Comparison of ENCODE assay signal across 10 cellular contexts in the genomic region with DNA sequence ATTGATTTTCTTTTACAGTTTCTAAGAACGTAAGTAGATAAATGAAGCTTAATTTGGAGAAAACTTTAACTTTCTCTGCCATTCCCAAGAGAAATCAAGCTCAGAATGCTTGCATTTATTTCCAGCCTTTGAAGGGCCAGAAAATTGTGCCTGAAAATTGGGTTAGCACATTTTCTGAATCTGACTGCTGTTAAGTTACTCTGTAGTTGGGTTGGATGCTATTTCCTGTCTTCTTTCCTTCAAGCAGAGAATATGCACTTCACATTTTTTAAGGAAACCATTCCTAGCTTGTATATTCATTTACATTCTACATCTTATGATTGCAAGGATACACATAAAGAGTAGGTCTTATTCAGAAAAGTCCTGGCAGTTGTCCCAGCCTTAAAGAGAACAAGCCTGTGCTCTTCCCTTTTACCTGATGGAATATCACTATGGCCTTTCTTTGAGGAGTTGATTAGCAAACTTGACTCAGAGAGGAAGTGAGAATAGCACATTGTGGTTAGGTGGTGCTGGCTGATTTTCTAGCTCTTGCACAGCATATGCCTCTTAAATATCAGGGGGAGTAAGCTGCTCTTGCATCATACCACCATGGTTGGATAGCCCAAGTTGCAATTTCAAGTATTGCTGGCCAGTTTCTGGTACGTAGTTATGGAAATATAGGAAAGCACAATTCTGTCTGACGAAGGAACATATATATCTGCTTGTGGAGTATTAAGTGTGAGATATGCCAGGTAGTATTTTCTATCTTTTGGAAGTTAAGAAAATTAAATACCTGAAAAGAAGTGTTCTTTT.
DNase-seq lines count a peak whose midpoint lies in the region; ATAC-seq, FAIRE-seq and TF ChIP-seq lines count a peak whose summit lies in the region.
"Had no signal": no experiment of that assay in that cellular context is flagged by ENCODE, and none has a peak within 500 bp of the region (broad histone marks: within the 10 kb centered on the region; RNA-seq: fewer than 3 reads in every experiment).

No MANE protein-coding gene starts in this region.

- H3K9me3 ChIP-seq in T-helper 17 cell (ENCODE audit: control insufficient read depth, low read length, poor library complexity, severe bottlenecking): no peaks in the 10 kb centered on the region
- H3K9me3 ChIP-seq: SJSA1 had no signal

- peaks cover 8% of the 10 kb centered on the region for H3K4me1 Mint-ChIP-seq in T-helper 17 cell

- H3K4me3 Mint-ChIP-seq in T-helper 17 cell: no peak overlapping the region

- no peak for FAIRE-seq in urothelium cell line (lab: Jason Lieb, UNC)
- FAIRE-seq: islet of Langerhans had no signal

- DNase-seq in EH (ENCODE audit: low read depth): peak; percentile 41
- no peak for DNase-seq in T-helper 17 cell
- DNase-seq in kidney epithelial cell (ENCODE audit: low read depth): peak; percentile 18
- no peak for DNase-seq in NCI-H82 treated with DMSO at 0.1 percent for 48 hours (lab: John Stamatoyannopoulos, UW; ENCODE audit: unreplicated experiment)
- no peak for DNase-seq in urothelium cell line (ENCODE audit: low spot score)
- no peak for DNase-seq in NCI-H774 (lab: John Stamatoyannopoulos, UW)

- peaks cover 2% of the 10 kb centered on the region for H3K36me3 Mint-ChIP-seq in T-helper 17 cell (ENCODE audit: low read depth)

- peak; percentile 99 for ATAC-seq in GM19395 (IDR thresholded peaks at IDR 0.05; ENCODE audit: unreplicated experiment)
- peak; percentile 100 for ATAC-seq in HG03342 (IDR thresholded peaks at IDR 0.05; ENCODE audit: unreplicated experiment)
- ATAC-seq in T-helper 17 cell: peak; percentile 52

- no peak overlapping the region for H3K27ac Mint-ChIP-seq in T-helper 17 cell

- H3K27me3 Mint-ChIP-seq in T-helper 17 cell: no peaks in the 10 kb centered on the region

- no peaks in the 10 kb centered on the region for H3K27me3 ChIP-seq in kidney epithelial cell (ENCODE audit: control insufficient read depth, insufficient read depth, low read length)
- H3K27me3 ChIP-seq: SJSA1 had no signal

- no peaks in the 10 kb centered on the region for H3K36me3 ChIP-seq in kidney epithelial cell (ENCODE audit: control insufficient read depth, insufficient read depth, low read length)
- H3K36me3 ChIP-seq: SJSA1 had no signal

- no peak overlapping the region for H3K4me3 ChIP-seq in kidney epithelial cell (ENCODE audit: low read depth, low read length)
- H3K4me3 ChIP-seq: SJSA1 had no signal

- TF ChIP-seq CTCF in kidney epithelial cell (IDR thresholded peaks at IDR 0.05; ENCODE audit: insufficient read depth, low read length, poor library complexity, severe bottlenecking): no peak

Comparison
In these comparisons a context has a peak if more than half of its experiments do, and no peak if none do; other contexts are left out.
1. DNase-seq: peak in EH (single experiment) and kidney epithelial cell (single experiment); none in T-helper 17 cell (0 of 3), NCI-H82 treated with DMSO at 0.1 percent for 48 hours (single experiment), urothelium cell line (single experiment) and NCI-H774 (single experiment).
2. Peak in every context shown above with its lines, with median percentiles within 50 percentile points of each other: ATAC-seq.